In genomic region chr2:217964658-217965161, GRCh38 we compare ENCODE assay signal across 9 cellular contexts. TPM values are rescaled to one million over a fixed set of nuclear protein-coding genes. Genes with fewer than 3 reads are reported as not detected.
DNase-seq lines count a peak whose midpoint lies in the region; FAIRE-seq and TF ChIP-seq lines count a peak whose summit lies in the region.
"Had no signal": no experiment of that assay in that cellular context is flagged by ENCODE, and none has a peak within 500 bp of the region (broad histone marks: within the 10 kb centered on the region; RNA-seq: fewer than 3 reads in every experiment).

No MANE protein-coding gene starts in this region.

- H3K36me3 Mint-ChIP-seq in brain (peaks cover 1% of the 10 kb centered on the region), progenitor cell of endocrine pancreas (ENCODE audit: insufficient read depth) (no peaks in the 10 kb centered on the region)

- H3K27me3 ChIP-seq in H7 (ENCODE audit: control insufficient read depth, insufficient read depth, low read length): no peaks in the 10 kb centered on the region

- H3K9me3 Mint-ChIP-seq in brain (peaks cover 0 to 4% (median 0%) of the 10 kb centered on the region in 5 experiments), progenitor cell of endocrine pancreas (ENCODE audit: low read depth) (no peaks in the 10 kb centered on the region)
- H3K9me3 Mint-ChIP-seq: T-helper 1 cell treated with Interleukin-12 subunit alpha and Interleukin-12 subunit beta and Interleukin-4 antibody, amounts not matched to agents 30 μg/mL and 1 μg/mL, for 36 hours had no signal

- H3K27ac Mint-ChIP-seq in brain (peak overlapping the region in 3 of 5 experiments; percentile 9 to 76 (median 74)), progenitor cell of endocrine pancreas (peak overlapping the region; percentile 89)
- H3K27ac Mint-ChIP-seq: T-helper 1 cell treated with Interleukin-12 subunit alpha and Interleukin-12 subunit beta and Interleukin-4 antibody, amounts not matched to agents 30 μg/mL and 1 μg/mL, for 36 hours had no signal

- H3K4me3 ChIP-seq in H7 (ENCODE audit: insufficient read depth, low read depth, low read length) (no peak overlapping the region), kidney (ENCODE audit: low read length in 2 of 2) (peak overlapping the region in 1 of 2 donors; percentile 46)

- H3K4me1 Mint-ChIP-seq in brain: peaks cover 48% of the 10 kb centered on the region
- H3K4me1 Mint-ChIP-seq in progenitor cell of endocrine pancreas (ENCODE audit: low read depth): peaks cover 20% of the 10 kb centered on the region

- intact Hi-C loops in kidney (cut with DNase I): no loop called here

- H3K27me3 Mint-ChIP-seq in brain (no peaks in the 10 kb centered on the region), progenitor cell of endocrine pancreas (peaks cover 7% of the 10 kb centered on the region)

- H3K9ac ChIP-seq in kidney (ENCODE audit: low read length in 2 of 2): peak overlapping the region in 1 of 2 donors; percentile 23

- H3K36me3 ChIP-seq in H7 (replicated peaks; ENCODE audit: control insufficient read depth, insufficient read depth, low read length) (no peaks in the 10 kb centered on the region), kidney (ENCODE audit: control insufficient read depth in 1 of 2, insufficient read depth in 2 of 2, low read length in 2 of 2) (no peaks in the 10 kb centered on the region)

- H3K27ac ChIP-seq in kidney (ENCODE audit: low read depth in 2 of 2, low read length in 2 of 2): peak overlapping the region; percentile 71 to 77

- no peak overlapping the region for H3K4me3 Mint-ChIP-seq in brain
- no peak overlapping the region for H3K4me3 Mint-ChIP-seq in progenitor cell of endocrine pancreas (ENCODE audit: low read depth)
- H3K4me3 Mint-ChIP-seq: T-helper 1 cell treated with Interleukin-12 subunit alpha and Interleukin-12 subunit beta and Interleukin-4 antibody, amounts not matched to agents 30 μg/mL and 1 μg/mL, for 36 hours had no signal

- FAIRE-seq in kidney (lab: Jason Lieb, UNC): no peak

- no peaks in the 10 kb centered on the region for H3K9me3 ChIP-seq in kidney (ENCODE audit: control insufficient read depth in 1 of 2, low read length in 2 of 2)

- DNase-seq in H7: peak; percentile 77
- peak; percentile 90 for DNase-seq in kidney
- DNase-seq in progenitor cell of endocrine pancreas (ENCODE audit: low spot score, unreplicated experiment): no peak
- DNase-seq in SW 1271 (lab: John Stamatoyannopoulos, UW): no peak
- DNase-seq in UCSD-AML1 (lab: John Stamatoyannopoulos, UW; ENCODE audit: unreplicated experiment): no peak
- DNase-seq in medulla oblongata (ENCODE audit: extremely low spot score): no peak
- no peak for DNase-seq in amniotic stem cell (lab: John Stamatoyannopoulos, UW)

- TF ChIP-seq CTCF in brain (conservative IDR thresholded peaks at IDR 0.05) (no peak), kidney (IDR thresholded peaks at IDR 0.05; ENCODE audit: borderline replicate concordance, extremely low read depth, insufficient read depth) (no peak), progenitor cell of endocrine pancreas (IDR thresholded peaks at IDR 0.05; ENCODE audit: unreplicated experiment) (no peak)

- H3K4me1 ChIP-seq in kidney (ENCODE audit: control insufficient read depth in 1 of 2, insufficient read depth in 1 of 2, low read depth in 1 of 2, low read length in 2 of 2): peaks cover 35 to 40% of the 10 kb centered on the region in 2 donors

RNA-seq across cellular contexts. Expression of gene TNS1, which starts 38.1 kb away (rescaled TPM):
- total RNA-seq in H7 (2014; rRNA removed; shearing (Covaris generic)): 3.1 and 3.8 TPM in 2 replicates
- polyA plus RNA-seq in brain (ENCODE audit: insufficient read depth, low read depth, low replicate concordance) (23.1 TPM), kidney (ENCODE audit: insufficient read depth, low read depth, low replicate concordance) (44.8 TPM)
- total RNA-seq in kidney (471 TPM), progenitor cell of endocrine pancreas (7.7 and 7.9 TPM in 2 replicates)

Comparison
In these comparisons a context has a peak if more than half of its experiments do, and no peak if none do; other contexts are left out.
1. DNase-seq: peak in H7 (single experiment) and kidney (single experiment); none in progenitor cell of endocrine pancreas (single experiment), SW 1271 (0 of 2), UCSD-AML1 (single experiment), medulla oblongata (single experiment) and amniotic stem cell (single experiment).
2. RNA of gene TNS1, which starts 38.1 kb away (total RNA-seq): 471 TPM in kidney (single experiment); 7.7 to 7.9 TPM in progenitor cell of endocrine pancreas and 3.1 to 3.8 TPM in H7; every median in the first group is over 10 times any median in the second.